Comparison of ENCODE assay signal across 16 cellular contexts in the genomic region with DNA sequence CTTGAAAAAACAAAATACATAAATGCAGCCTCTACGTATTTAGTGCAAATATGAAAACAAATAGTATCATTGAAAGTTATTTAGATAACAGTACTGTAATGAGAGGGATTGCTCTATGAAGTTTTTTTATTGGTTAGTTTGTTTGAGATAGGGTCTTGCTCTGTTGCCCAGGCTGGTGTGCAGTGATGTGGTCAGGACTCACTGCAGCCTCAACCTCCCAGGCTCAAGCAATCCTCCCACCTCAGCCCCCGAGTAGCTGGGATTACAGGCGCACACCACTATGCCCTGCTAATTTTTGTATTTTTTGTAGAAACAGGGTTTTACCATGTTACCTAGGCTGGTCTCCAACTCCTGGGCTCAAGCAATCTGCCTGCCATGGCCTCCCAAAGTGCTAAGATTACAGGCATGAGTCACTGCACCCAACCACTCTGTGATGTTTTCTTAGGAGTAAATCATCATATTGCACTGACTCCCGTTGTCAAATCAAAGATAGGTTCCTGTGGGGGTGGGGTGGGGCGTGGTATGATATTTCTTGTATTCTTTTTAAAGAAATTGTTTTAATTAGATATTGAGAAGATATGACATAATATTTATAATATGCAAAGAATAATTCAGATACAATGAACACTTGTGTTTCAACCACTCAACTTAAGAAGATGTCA.
DNase-seq lines count a peak whose midpoint lies in the region; ATAC-seq, FAIRE-seq and TF ChIP-seq lines count a peak whose summit lies in the region.
"Had no signal": no experiment of that assay in that cellular context is flagged by ENCODE, and none has a peak within 500 bp of the region (broad histone marks: within the 10 kb centered on the region; RNA-seq: fewer than 3 reads in every experiment).

No MANE protein-coding gene starts in this region.

- BruUV-seq in mammary epithelial cell (replicated peaks; lab: Mats Ljungman, UMichigan) = no TSS peak

- H3K9me3 ChIP-seq in MG63 (no peaks in the 10 kb centered on the region), mammary epithelial cell (replicated peaks; ENCODE audit: insufficient read depth, low read length) (no peaks in the 10 kb centered on the region)
- no peaks in the 10 kb centered on the region for H3K9me3 ChIP-seq in effector memory CD4-positive, alpha-beta T cell (ENCODE audit: control insufficient read depth, low read length)
- H3K9me3 ChIP-seq: gastrocnemius medialis had no signal

- H3K79me2 ChIP-seq in mammary epithelial cell (ENCODE audit: insufficient read depth, low read length) = no peaks in the 10 kb centered on the region

- H3K9ac ChIP-seq in mammary epithelial cell (ENCODE audit: insufficient read depth, low read length) = no peak overlapping the region

- TF ChIP-seq CTCF in mammary epithelial cell (conservative IDR thresholded peaks at IDR 0.05 in 1 of 2, IDR thresholded peaks at IDR 0.05 in 1 of 2; ENCODE audit: extremely low read depth in 1 of 2, insufficient read depth in 1 of 2, low read depth in 1 of 2, low read length in 2 of 2) (no peak), lower leg skin (IDR thresholded peaks at IDR 0.05) (no peak)

- dilution Hi-C loops in mammary epithelial cell (cut with HindIII; ENCODE audit: low sequenced_read_pairs) = no loop called here

- no peak overlapping the region for H3K27ac ChIP-seq in mammary epithelial cell (ENCODE audit: insufficient read depth, low read depth, low read length)
- no peak overlapping the region for H3K27ac ChIP-seq in effector memory CD4-positive, alpha-beta T cell (ENCODE audit: insufficient read depth, low read length, poor library complexity, severe bottlenecking)
- H3K27ac ChIP-seq: gastrocnemius medialis had no signal

- CTCF ChIA-PET in mammary epithelial cell (lab: Charles Lee; ENCODE audit: low non-redundant PET) = no interaction called here

- intact Hi-C loops in mammary epithelial cell (cut with micrococcal nuclease) (no loop called here), lower leg skin (cut with DNase I; ENCODE audit: low total_unique reads) (no loop called here)

- FAIRE-seq in GM18507 (lab: Jason Lieb, UNC) = peak; percentile 12

- H3K4me1 ChIP-seq in mammary epithelial cell (ENCODE audit: insufficient read depth, low read length) = no peaks in the 10 kb centered on the region
- no peaks in the 10 kb centered on the region for H3K4me1 ChIP-seq in effector memory CD4-positive, alpha-beta T cell (ENCODE audit: control insufficient read depth, insufficient read depth, low read length, poor library complexity, severe bottlenecking)
- H3K4me1 ChIP-seq: gastrocnemius medialis had no signal

- no peak for DNase-seq in GM18507 (ENCODE audit: extremely low spot score, insufficient read length, low read depth)
- DNase-seq in MG63 = peak; percentile 37
- DNase-seq in mammary epithelial cell = peak; percentile 56
- DNase-seq in left kidney (ENCODE audit: low read depth, low spot score) = peak; percentile 12
- DNase-seq in effector memory CD4-positive, alpha-beta T cell = no peak
- no peak for DNase-seq in lower leg skin (ENCODE audit: low spot score in 2 of 2)
- DNase-seq: activated CD4-positive, alpha-beta T cell treated with anti-CD3 and anti-CD28 coated beads, Interleukin-2, amount 10 ng/mL, durations not matched to agents 7 days and 5 days; amygdala; CD8-positive, alpha-beta T cell; gastrocnemius medialis; MV-4-11; NCI-H2171; NK-92 treated with Interleukin-12 subunit alpha and Interleukin-12 subunit beta, amount 100 ng/mL, for 24 hours; retina; stimulated activated CD4-positive, alpha-beta T cell treated with anti-CD3 and anti-CD28 coated beads, Interleukin-1b, Interleukin-23, amount 100 ng/mL, for 48 hours had no signal

- H3K27me3 ChIP-seq in MG63 = no peaks in the 10 kb centered on the region
- H3K27me3 ChIP-seq in mammary epithelial cell (ENCODE audit: insufficient read depth, low read length) = no peaks in the 10 kb centered on the region
- H3K27me3 ChIP-seq in effector memory CD4-positive, alpha-beta T cell (replicated peaks; ENCODE audit: control insufficient read depth, insufficient read depth, low read length, poor library complexity, severe bottlenecking) = no peaks in the 10 kb centered on the region
- H3K27me3 ChIP-seq: gastrocnemius medialis had no signal

- no peak for ATAC-seq in HG03039 (IDR thresholded peaks at IDR 0.05; ENCODE audit: unreplicated experiment)
- ATAC-seq: CD8-positive, alpha-beta T cell; gastrocnemius medialis had no signal

- no peak for TF ChIP-seq POLR2A in lower leg skin (IDR thresholded peaks at IDR 0.05)

- no peaks in the 10 kb centered on the region for H3K36me3 ChIP-seq in MG63
- H3K36me3 ChIP-seq in mammary epithelial cell (ENCODE audit: insufficient read depth, low read length) = peaks cover 3% of the 10 kb centered on the region
- H3K36me3 ChIP-seq in effector memory CD4-positive, alpha-beta T cell (ENCODE audit: control insufficient read depth, insufficient read depth, low read length) = no peaks in the 10 kb centered on the region
- H3K36me3 ChIP-seq: gastrocnemius medialis had no signal

- no peak overlapping the region for H2AFZ ChIP-seq in mammary epithelial cell (ENCODE audit: low read depth, low read length)

- in situ Hi-C loops in mammary epithelial cell (cut with MboI; ENCODE audit: low sequenced_read_pairs in 2 of 2) = no loop called here

- WGBS in mammary epithelial cell (ENCODE audit: low coverage, missing lambda C conversion rate) = 63% methylated on average over 5 of the region's 5 CpGs
- WGBS in lower leg skin, 2 donors = 70 to 77% methylated on average over 5 of the region's 5 CpGs

- H3K4me2 ChIP-seq in mammary epithelial cell (ENCODE audit: insufficient read depth, low read depth, low read length) = no peak overlapping the region

- H4K20me1 ChIP-seq in mammary epithelial cell (ENCODE audit: insufficient read depth, low read length) = no peaks in the 10 kb centered on the region

- H3K4me3 ChIP-seq in MG63 (no peak overlapping the region), mammary epithelial cell (replicated peaks in 1 of 3; ENCODE audit: insufficient read depth in 1 of 3, low read depth in 2 of 3, low read length in 3 of 3) (no peak overlapping the region), lower leg skin (ENCODE audit: low read depth, poor library complexity, severe bottlenecking) (no peak overlapping the region)
- H3K4me3 ChIP-seq in effector memory CD4-positive, alpha-beta T cell (ENCODE audit: insufficient read depth, low read depth, low read length, poor library complexity, severe bottlenecking) = no peak overlapping the region
- H3K4me3 ChIP-seq: gastrocnemius medialis had no signal

Comparison
In these comparisons a context has a peak if more than half of its experiments do, and no peak if none do; other contexts are left out.
1. DNase-seq: peak in MG63 (single experiment), mammary epithelial cell (single experiment) and left kidney (single experiment); none in GM18507 (single experiment), effector memory CD4-positive, alpha-beta T cell (0 of 3) and lower leg skin (0 of 2).